ENCODE assay signal across 25 cellular contexts in genomic region chr5:113271753-113272454, GRCh38.
DNase-seq lines count a peak whose midpoint lies in the region; ATAC-seq and TF ChIP-seq lines count a peak whose summit lies in the region.
"Had no signal": no experiment of that assay in that cellular context is flagged by ENCODE, and none has a peak within 500 bp of the region (broad histone marks: within the 10 kb centered on the region; RNA-seq: fewer than 3 reads in every experiment).

No MANE protein-coding gene starts in this region.

- H3K27ac ChIP-seq in SK-N-MC: peak overlapping the region; percentile 71; the same call in 1 of the 2 replicates
- H3K27ac ChIP-seq: lower lobe of right lung, right atrium auricular region had no signal

- no peak overlapping the region for H3K4me3 Mint-ChIP-seq in activated CD8-positive, alpha-beta T cell treated with anti-CD3 and anti-CD28 coated beads for 36 hours
- no peak overlapping the region for H3K4me3 Mint-ChIP-seq in effector memory CD8-positive, alpha-beta T cell
- H3K4me3 Mint-ChIP-seq: CD8-positive, alpha-beta T cell; central memory CD8-positive, alpha-beta T cell had no signal

- intact Hi-C loops in activated CD8-positive, alpha-beta T cell treated with anti-CD3 and anti-CD28 coated beads for 36 hours (cut with micrococcal nuclease): no loop called here

- H3K27me3 Mint-ChIP-seq in activated CD8-positive, alpha-beta T cell treated with anti-CD3 and anti-CD28 coated beads for 36 hours: no peaks in the 10 kb centered on the region
- H3K27me3 Mint-ChIP-seq in effector memory CD8-positive, alpha-beta T cell: no peaks in the 10 kb centered on the region

- no peak overlapping the region for H3K9ac ChIP-seq in SK-N-MC (ENCODE audit: insufficient read length)

- POLR2A ChIA-PET in activated CD8-positive, alpha-beta T cell treated with anti-CD3 and anti-CD28 coated beads for 36 hours (lab: Charles Lee): no interaction called here

- ATAC-seq in GM18907 (IDR thresholded peaks at IDR 0.05; ENCODE audit: unreplicated experiment) (peak; percentile 61), HG02938 (IDR thresholded peaks at IDR 0.05; ENCODE audit: unreplicated experiment) (peak; percentile 44), GM19023 (IDR thresholded peaks at IDR 0.05; ENCODE audit: unreplicated experiment) (no peak)
- ATAC-seq in activated CD8-positive, alpha-beta T cell treated with anti-CD3 and anti-CD28 coated beads for 36 hours: no peak
- no peak for ATAC-seq in effector memory CD8-positive, alpha-beta T cell (replicated peaks)
- ATAC-seq: CD8-positive, alpha-beta T cell; K562; lower lobe of right lung had no signal

- no peak for TF ChIP-seq CTCF in activated CD8-positive, alpha-beta T cell treated with anti-CD3 and anti-CD28 coated beads for 36 hours (IDR thresholded peaks at IDR 0.05)

- DNase-seq in SK-N-MC (ENCODE audit: low read depth, low spot score) (no peak), iris pigment epithelial cell (ENCODE audit: low read depth) (peak; percentile 43)
- DNase-seq in activated CD8-positive, alpha-beta T cell treated with anti-CD3 and anti-CD28 coated beads for 36 hours: no peak
- no peak for DNase-seq in effector memory CD8-positive, alpha-beta T cell
- DNase-seq: activated CD4-positive, alpha-beta T cell treated with anti-CD3 and anti-CD28 coated beads, Interleukin-2, amount 50 U/mL, for 1 hour; activated CD8-positive, alpha-beta memory T cell treated with anti-CD3 and anti-CD28 coated beads, Interleukin-2, amount 50 U/mL, for 48 hours; activated effector memory CD4-positive, alpha-beta T cell treated with anti-CD3 and anti-CD28 coated beads, Interleukin-2, amount 50 U/mL, for 16 hours; amniotic stem cell; CD8-positive, alpha-beta T cell; DMS53; effector CD8-positive, alpha-beta T cell; H7; head of caudate nucleus; lower lobe of right lung; NCI-H1048; NCI-H2029 treated with DMSO at 0.1 percent for 48 hours; NCI-H446; occipital lobe; T-helper 1 cell had no signal

- no peaks in the 10 kb centered on the region for H3K36me3 Mint-ChIP-seq in activated CD8-positive, alpha-beta T cell treated with anti-CD3 and anti-CD28 coated beads for 36 hours (ENCODE audit: low read depth)
- no peaks in the 10 kb centered on the region for H3K36me3 Mint-ChIP-seq in effector memory CD8-positive, alpha-beta T cell (ENCODE audit: insufficient read depth)
- H3K36me3 Mint-ChIP-seq: CD8-positive, alpha-beta T cell had no signal

- H3K9me3 Mint-ChIP-seq in activated CD8-positive, alpha-beta T cell treated with anti-CD3 and anti-CD28 coated beads for 36 hours: no peaks in the 10 kb centered on the region
- no peaks in the 10 kb centered on the region for H3K9me3 Mint-ChIP-seq in effector memory CD8-positive, alpha-beta T cell
- H3K9me3 Mint-ChIP-seq: CD8-positive, alpha-beta T cell; central memory CD8-positive, alpha-beta T cell had no signal

- H3K36me3 ChIP-seq in SK-N-MC (ENCODE audit: insufficient read depth, low read length): no peaks in the 10 kb centered on the region
- H3K36me3 ChIP-seq: lower lobe of right lung, right atrium auricular region had no signal

- H3K9me3 ChIP-seq in SK-N-MC (ENCODE audit: low read depth, low read length): no peaks in the 10 kb centered on the region
- H3K9me3 ChIP-seq: lower lobe of right lung, right atrium auricular region had no signal

- CTCF ChIA-PET in activated CD8-positive, alpha-beta T cell treated with anti-CD3 and anti-CD28 coated beads for 36 hours (lab: Charles Lee): interaction anchor here (1.1 kb wide), 1 partner anchor 17 kb away, joined by 3 read pairs; no protein-coding TSS in a partner anchor

- peaks cover 16% of the 10 kb centered on the region for H3K4me1 Mint-ChIP-seq in activated CD8-positive, alpha-beta T cell treated with anti-CD3 and anti-CD28 coated beads for 36 hours (ENCODE audit: low read depth)
- peaks cover 12 to 21% of the 10 kb centered on the region in 2 donors for H3K4me1 Mint-ChIP-seq in effector memory CD8-positive, alpha-beta T cell (ENCODE audit: low read depth in 2 of 2)

- H3K27ac Mint-ChIP-seq in activated CD8-positive, alpha-beta T cell treated with anti-CD3 and anti-CD28 coated beads for 36 hours: no peak overlapping the region
- H3K27ac Mint-ChIP-seq in effector memory CD8-positive, alpha-beta T cell: no peak overlapping the region
- H3K27ac Mint-ChIP-seq: CD8-positive, alpha-beta T cell had no signal

- peak overlapping the region; percentile 2; the same call in 1 of the 2 replicates for H3K4me3 ChIP-seq in SK-N-MC
- H3K4me3 ChIP-seq: K562, lower lobe of right lung, right atrium auricular region had no signal

Comparison
In these comparisons a context has a peak if more than half of its experiments do, and no peak if none do; other contexts are left out.
1. ATAC-seq: peak in GM18907 (single experiment) and HG02938 (single experiment); none in GM19023 (single experiment), activated CD8-positive, alpha-beta T cell treated with anti-CD3 and anti-CD28 coated beads for 36 hours (single experiment) and effector memory CD8-positive, alpha-beta T cell (single experiment).